ENCODE assay signal across 11 cellular contexts in the genomic region with DNA sequence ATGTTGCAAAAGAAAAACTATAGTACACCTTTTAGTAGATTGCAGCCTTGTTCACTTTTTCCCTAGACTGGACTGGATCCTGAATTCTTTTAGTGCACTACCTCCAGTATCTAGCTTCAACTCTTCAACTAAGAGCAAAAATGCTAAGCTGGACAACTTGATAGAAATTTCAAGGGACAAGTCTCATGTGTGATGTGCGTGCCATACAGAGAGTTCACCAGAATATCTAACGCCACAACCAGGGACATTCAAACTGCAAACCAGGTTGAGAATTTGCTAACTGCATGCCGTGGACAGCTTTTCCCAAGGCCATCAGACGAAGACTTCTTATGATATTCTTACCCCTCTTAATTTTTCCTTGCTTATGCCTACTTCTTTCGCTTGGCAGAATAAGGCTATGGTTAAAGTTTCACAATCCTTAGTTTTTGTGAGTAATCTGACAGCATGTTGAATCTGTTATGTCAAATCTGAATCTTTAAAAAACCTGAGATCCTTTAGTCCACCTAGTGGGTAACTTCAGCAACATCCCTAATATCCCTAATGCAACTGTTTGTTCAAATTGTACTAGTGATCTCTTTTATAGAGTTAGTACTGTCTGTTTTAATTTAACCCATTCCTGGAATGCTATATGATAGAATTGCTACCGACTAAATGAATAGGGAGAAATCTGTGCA.
A peak's percentile ranks its signal among the peaks of the same experiment; 100 is the strongest.
DNase-seq lines count a peak whose midpoint lies in the region; ATAC-seq, FAIRE-seq and TF ChIP-seq lines count a peak whose summit lies in the region.
"Had no signal": no experiment of that assay in that cellular context is flagged by ENCODE, and none has a peak within 500 bp of the region (broad histone marks: within the 10 kb centered on the region; RNA-seq: fewer than 3 reads in every experiment).

No MANE protein-coding gene starts in this region.

- no peak overlapping the region for H3K27ac Mint-ChIP-seq in activated naive CD4-positive, alpha-beta T cell treated with anti-CD3 and anti-CD28 coated beads for 36 hours

- H3K27ac ChIP-seq in AG04450 (ENCODE audit: low read depth, low read length) (no peak overlapping the region), aorta (ENCODE audit: low read depth in 1 of 2, low read length in 2 of 2) (peak overlapping the region in 1 of 2 donors; percentile 28)
- H3K27ac ChIP-seq: SK-N-MC had no signal

- no peak overlapping the region for H3K4me3 Mint-ChIP-seq in activated naive CD4-positive, alpha-beta T cell treated with anti-CD3 and anti-CD28 coated beads for 36 hours
- H3K4me3 Mint-ChIP-seq: nephron progenitor cell had no signal

- H3K4me1 ChIP-seq in aorta (ENCODE audit: control insufficient read depth in 1 of 2, insufficient read depth in 2 of 2, low read length in 2 of 2), result no peaks in the 10 kb centered on the region

- no peak overlapping the region for H3K4me3 ChIP-seq in AG04450 (ENCODE audit: low read depth, low read length)
- H3K4me3 ChIP-seq in bronchial epithelial cell (ENCODE audit: low read depth, low read length), result no peak overlapping the region
- H3K4me3 ChIP-seq in aorta (ENCODE audit: low read length in 2 of 2), result no peak overlapping the region
- H3K4me3 ChIP-seq: SK-N-MC had no signal

- H3K27me3 ChIP-seq in AG04450 (ENCODE audit: control insufficient read depth, insufficient read depth, low read length) (no peaks in the 10 kb centered on the region), bronchial epithelial cell (ENCODE audit: control insufficient read depth, insufficient read depth, low read length) (no peaks in the 10 kb centered on the region), aorta (ENCODE audit: control insufficient read depth in 1 of 2, insufficient read depth in 2 of 2, low read length in 1 of 2) (no peaks in the 10 kb centered on the region)

- H3K9me3 Mint-ChIP-seq in activated naive CD4-positive, alpha-beta T cell treated with anti-CD3 and anti-CD28 coated beads for 36 hours, result no peaks in the 10 kb centered on the region

- POLR2A ChIA-PET in AG04450 (lab: Yijun Ruan, JAX), result no interaction called here

- H3K36me3 ChIP-seq in bronchial epithelial cell (ENCODE audit: control insufficient read depth, insufficient read depth, low read length) (no peaks in the 10 kb centered on the region), aorta (ENCODE audit: control insufficient read depth in 1 of 2, insufficient read depth in 2 of 2, low read length in 1 of 2) (no peaks in the 10 kb centered on the region)

- peak; percentile 65 for TF ChIP-seq CTCF in AG04450 (IDR thresholded peaks at IDR 0.05; ENCODE audit: low read depth, low read length)
- peak; percentile 31 for TF ChIP-seq CTCF in bronchial epithelial cell (IDR thresholded peaks at IDR 0.05; ENCODE audit: insufficient read depth, low read length, severe bottlenecking)

- ATAC-seq in left lobe of liver (peak; percentile 95), HG02840 (IDR thresholded peaks at IDR 0.05; ENCODE audit: low FRiP score, unreplicated experiment) (no peak), aorta (ENCODE audit: low FRiP score) (no peak)

- no peaks in the 10 kb centered on the region for H3K36me3 Mint-ChIP-seq in activated naive CD4-positive, alpha-beta T cell treated with anti-CD3 and anti-CD28 coated beads for 36 hours (ENCODE audit: low read depth)

- no peaks in the 10 kb centered on the region for H3K27me3 Mint-ChIP-seq in activated naive CD4-positive, alpha-beta T cell treated with anti-CD3 and anti-CD28 coated beads for 36 hours (ENCODE audit: low read depth)

- CTCF ChIA-PET in AG04450 (lab: Charles Lee), result interaction anchor here (0.7 to 3.3 kb wide), 4 partner anchors 27 to 90 kb away, joined by 3 to 18 read pairs (median 7); no protein-coding TSS in a partner anchor
- CTCF ChIA-PET in activated naive CD4-positive, alpha-beta T cell treated with anti-CD3 and anti-CD28 coated beads for 36 hours (lab: Charles Lee), result no interaction called here

- no peaks in the 10 kb centered on the region for H3K4me1 Mint-ChIP-seq in activated naive CD4-positive, alpha-beta T cell treated with anti-CD3 and anti-CD28 coated beads for 36 hours (ENCODE audit: low read depth)

- 81 to 83% methylated on average over 6 of the region's 6 CpGs for WGBS in aorta, 2 donors

- H3K9me3 ChIP-seq in AG04450 (ENCODE audit: control insufficient read depth, insufficient read depth, low read length) (no peaks in the 10 kb centered on the region), aorta (ENCODE audit: control insufficient read depth, low read length) (no peaks in the 10 kb centered on the region)

- DNase-seq in AG04450 (ENCODE audit: low read depth, low spot score) (no peak), LHCN-M2 (ENCODE audit: low read depth) (peak; percentile 80), bronchial epithelial cell (ENCODE audit: low read depth) (peak; percentile 68), left lobe of liver (ENCODE audit: low spot score) (no peak), NCI-H187 (lab: John Stamatoyannopoulos, UW) (no peak), aorta (no peak)
- DNase-seq in activated naive CD4-positive, alpha-beta T cell treated with anti-CD3 and anti-CD28 coated beads for 36 hours, result no peak
- DNase-seq: NCI-H1436, nephron progenitor cell had no signal

- peak; percentile 66 for FAIRE-seq in bronchial epithelial cell (lab: Jason Lieb, UNC)

- intact Hi-C loops in activated naive CD4-positive, alpha-beta T cell treated with anti-CD3 and anti-CD28 coated beads for 36 hours (cut with micrococcal nuclease), result no loop called here
- intact Hi-C loops in aorta (cut with DNase I), result loop anchor here in 1 of 2 donors (5.0 kb wide), 1 partner anchor 86 kb away; no protein-coding TSS in a partner anchor

Comparison
In these comparisons a context has a peak if more than half of its experiments do, and no peak if none do; other contexts are left out.
1. DNase-seq: peak in LHCN-M2 (single experiment) and bronchial epithelial cell (single experiment); none in AG04450 (single experiment), left lobe of liver (single experiment), NCI-H187 (0 of 2), activated naive CD4-positive, alpha-beta T cell treated with anti-CD3 and anti-CD28 coated beads for 36 hours (single experiment) and aorta (0 of 2).